8 cellular contexts compared by ENCODE assay signal in genomic region chr12:57521475-57522018, GRCh38. TPM values are rescaled to one million over a fixed set of nuclear protein-coding genes. Genes with fewer than 3 reads are reported as not detected.
DNase-seq lines count a peak whose midpoint lies in the region; ATAC-seq, FAIRE-seq and TF ChIP-seq lines count a peak whose summit lies in the region.

No MANE protein-coding gene starts in this region.

- peak in 1 of 2 donors; percentile 4 for ATAC-seq in gastrocnemius medialis
- ATAC-seq in HG02981 (IDR thresholded peaks at IDR 0.05; ENCODE audit: unreplicated experiment): no peak
- no peak for ATAC-seq in HG02970 (IDR thresholded peaks at IDR 0.05; ENCODE audit: low FRiP score, unreplicated experiment)

- peak overlapping the region; percentile 93 to 99 (median 96) for H3K27ac ChIP-seq in gastrocnemius medialis

- H3K36me3 ChIP-seq in iPS-15b (ENCODE audit: control insufficient read depth, insufficient read depth, low read length) (peaks cover 21% of the 10 kb centered on the region), gastrocnemius medialis (peaks cover 3 to 33% of the 10 kb centered on the region in 2 donors)

- TF ChIP-seq POLR2A in gastrocnemius medialis (IDR thresholded peaks at IDR 0.05) (no peak), GM12892 (IDR thresholded peaks at IDR 0.05; ENCODE audit: low read depth, low read length) (no peak)

- peak overlapping the region; percentile 75 for H3K4me3 ChIP-seq in iPS-15b (ENCODE audit: low read depth, low read length)
- H3K4me3 ChIP-seq in gastrocnemius medialis: peak overlapping the region; percentile 52 to 80 (median 56)

- TF ChIP-seq CTCF in gastrocnemius medialis (IDR thresholded peaks at IDR 0.05 in 4 of 5, conservative IDR thresholded peaks at IDR 0.05 in 1 of 5): no peak

- intact Hi-C loops in gastrocnemius medialis (cut with DNase I; ENCODE audit: low total_unique reads): loop anchor here (1.0 to 10.0 kb wide), 10 partner anchors 25 to 887 kb away; partner anchors contain the start of genes ATP23, BAZ2A, CDK4 and CTDSP2

- H3K27me3 ChIP-seq in iPS-15b (ENCODE audit: control insufficient read depth, insufficient read depth, low read length) (no peaks in the 10 kb centered on the region), gastrocnemius medialis (no peaks in the 10 kb centered on the region)

- H3K9me3 ChIP-seq in iPS-15b (ENCODE audit: control insufficient read depth, insufficient read depth, low read length) (no peaks in the 10 kb centered on the region), gastrocnemius medialis (no peaks in the 10 kb centered on the region)

- H3K4me1 ChIP-seq in iPS-15b (ENCODE audit: control insufficient read depth, insufficient read depth, low read length) (peaks cover 13% of the 10 kb centered on the region), gastrocnemius medialis (peaks cover 60 to 61% of the 10 kb centered on the region in 2 donors)

- in situ Hi-C loops in G401 (cut with HindIII; ENCODE audit: low sequenced_read_pairs): no loop called here
- in situ Hi-C loops in gastrocnemius medialis (cut with MboI; ENCODE audit: low sequenced_read_pairs in 4 of 4): loop anchor here in 1 of 4 donors (25.0 kb wide), 1 partner anchor 884 kb away; the partner anchor contains the start of genes ATP5F1B and BAZ2A

- no peak for FAIRE-seq in GM12892 (lab: Jason Lieb, UNC)

- peak; percentile 68 for DNase-seq in G401 (ENCODE audit: low spot score)
- peak; percentile 23 for DNase-seq in NCI-H526 treated with DMSO at 0.1 percent for 48 hours (lab: John Stamatoyannopoulos, UW)
- peak; percentile 58 for DNase-seq in amniotic epithelial cell (ENCODE audit: low read depth)
- peak in 1 of 2 donors; percentile 73 for DNase-seq in gastrocnemius medialis
- no peak for DNase-seq in GM12892 (ENCODE audit: insufficient read length)

- H3K9ac ChIP-seq in iPS-15b (ENCODE audit: low read depth, low read length): no peak overlapping the region

RNA-seq across cellular contexts. Expression of gene MBD6, which starts 1.1 kb away (rescaled TPM):
- 1.4 and 2.1 TPM in 2 replicates for total RNA-seq in G401 (2014; rRNA removed; shearing (Covaris generic))
- 10 to 100 TPM in 3 of 4 donors, 1 to 10 TPM in 1; 5.5 to 20.3 (median 12.9) TPM for total RNA-seq in gastrocnemius medialis
- polyA plus RNA-seq in GM12892 (2012; ENCODE audit: missing spikeins): 11.0 TPM

RNA-seq across cellular contexts. Expression of gene DDIT3, which starts 1.2 kb away (rescaled TPM):
- total RNA-seq in G401 (2014; rRNA removed; shearing (Covaris generic)): 23.7 and 24.6 TPM in 2 replicates
- total RNA-seq in gastrocnemius medialis: 10 to 100 TPM; 11.8 to 46.4 (median 17.1) TPM
- polyA plus RNA-seq in GM12892 (2012; ENCODE audit: missing spikeins): 20.6 TPM

RNA-seq across cellular contexts. Expression of gene DCTN2, which starts 25.4 kb away (rescaled TPM):
- total RNA-seq in G401 (2014; rRNA removed; shearing (Covaris generic)): 158 and 162 TPM in 2 replicates
- 100 to 1,000 TPM; 147 to 265 (median 177) TPM for total RNA-seq in gastrocnemius medialis
- 76.9 TPM for polyA plus RNA-seq in GM12892 (2012; ENCODE audit: missing spikeins)

RNA-seq across cellular contexts. Expression of gene KIF5A, which starts 28.3 kb away (rescaled TPM):
- not detected in 2 replicates for total RNA-seq in G401 (2014; rRNA removed; shearing (Covaris generic))
- total RNA-seq in gastrocnemius medialis: under 1 TPM in 2 of 4 donors, not detected in 2; 0.09 to 0.36 TPM
- 0.55 TPM for polyA plus RNA-seq in GM12892 (2012; ENCODE audit: missing spikeins)

RNA-seq across cellular contexts. Expression of gene MARS1, which starts 33.7 kb away (rescaled TPM):
- total RNA-seq in G401 (2014; rRNA removed; shearing (Covaris generic)): 220 and 246 TPM in 2 replicates
- total RNA-seq in gastrocnemius medialis: 10 to 100 TPM; 37.7 to 81.1 (median 42.0) TPM
- polyA plus RNA-seq in GM12892 (2012; ENCODE audit: missing spikeins): 88.4 TPM
